ENCODE assay signal across 1 cellular context in genomic region chr7:107506683-107507339, GRCh38.
TF ChIP-seq lines count a peak whose summit lies in the region.

No MANE protein-coding gene starts in this region.

TF ChIP-seq in HCT116, 20 proteins besides CTCF, POLR2A, EP300 and RAD21 (continued from another document):
- TF ChIP-seq, protein P1, sequence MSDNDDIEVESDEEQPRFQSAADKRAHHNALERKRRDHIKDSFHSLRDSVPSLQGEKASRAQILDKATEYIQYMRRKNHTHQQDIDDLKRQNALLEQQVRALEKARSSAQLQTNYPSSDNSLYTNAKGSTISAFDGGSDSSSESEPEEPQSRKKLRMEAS (IDR thresholded peaks at IDR 0.05), result peak; percentile 37; the same call in 1 of the 2 replicates
- TF ChIP-seq EZH2phosphoT487 (IDR thresholded peaks at IDR 0.05; ENCODE audit: borderline replicate concordance) (no peak), EGR1 (IDR thresholded peaks at IDR 0.05; ENCODE audit: low read depth) (no peak), SIN3A (IDR thresholded peaks at IDR 0.05; ENCODE audit: low read depth) (no peak), CEBPB (IDR thresholded peaks at IDR 0.05; ENCODE audit: low read depth) (no peak), TCF7L2 (IDR thresholded peaks at IDR 0.05; ENCODE audit: borderline replicate concordance, extremely low read depth, insufficient read depth, insufficient read length) (no peak), FOSL1 (IDR thresholded peaks at IDR 0.05; ENCODE audit: low read depth) (no peak), YY1 (IDR thresholded peaks at IDR 0.05; ENCODE audit: extremely low read depth, insufficient replicate concordance, low read depth, low read length) (no peak)
- TF ChIP-seq, protein P2, sequence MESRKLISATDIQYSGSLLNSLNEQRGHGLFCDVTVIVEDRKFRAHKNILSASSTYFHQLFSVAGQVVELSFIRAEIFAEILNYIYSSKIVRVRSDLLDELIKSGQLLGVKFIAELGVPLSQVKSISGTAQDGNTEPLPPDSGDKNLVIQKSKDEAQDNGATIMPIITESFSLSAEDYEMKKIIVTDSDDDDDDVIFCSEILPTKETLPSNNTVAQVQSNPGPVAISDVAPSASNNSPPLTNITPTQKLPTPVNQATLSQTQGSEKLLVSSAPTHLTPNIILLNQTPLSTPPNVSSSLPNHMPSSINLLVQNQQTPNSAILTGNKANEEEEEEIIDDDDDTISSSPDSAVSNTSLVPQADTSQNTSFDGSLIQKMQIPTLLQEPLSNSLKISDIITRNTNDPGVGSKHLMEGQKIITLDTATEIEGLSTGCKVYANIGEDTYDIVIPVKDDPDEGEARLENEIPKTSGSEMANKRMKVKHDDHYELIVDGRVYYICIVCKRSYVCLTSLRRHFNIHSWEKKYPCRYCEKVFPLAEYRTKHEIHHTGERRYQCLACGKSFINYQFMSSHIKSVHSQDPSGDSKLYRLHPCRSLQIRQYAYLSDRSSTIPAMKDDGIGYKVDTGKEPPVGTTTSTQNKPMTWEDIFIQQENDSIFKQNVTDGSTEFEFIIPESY (IDR thresholded peaks at IDR 0.05; ENCODE audit: extremely low read depth, insufficient replicate concordance, low read length), result no peak
- TF ChIP-seq, protein P3, sequence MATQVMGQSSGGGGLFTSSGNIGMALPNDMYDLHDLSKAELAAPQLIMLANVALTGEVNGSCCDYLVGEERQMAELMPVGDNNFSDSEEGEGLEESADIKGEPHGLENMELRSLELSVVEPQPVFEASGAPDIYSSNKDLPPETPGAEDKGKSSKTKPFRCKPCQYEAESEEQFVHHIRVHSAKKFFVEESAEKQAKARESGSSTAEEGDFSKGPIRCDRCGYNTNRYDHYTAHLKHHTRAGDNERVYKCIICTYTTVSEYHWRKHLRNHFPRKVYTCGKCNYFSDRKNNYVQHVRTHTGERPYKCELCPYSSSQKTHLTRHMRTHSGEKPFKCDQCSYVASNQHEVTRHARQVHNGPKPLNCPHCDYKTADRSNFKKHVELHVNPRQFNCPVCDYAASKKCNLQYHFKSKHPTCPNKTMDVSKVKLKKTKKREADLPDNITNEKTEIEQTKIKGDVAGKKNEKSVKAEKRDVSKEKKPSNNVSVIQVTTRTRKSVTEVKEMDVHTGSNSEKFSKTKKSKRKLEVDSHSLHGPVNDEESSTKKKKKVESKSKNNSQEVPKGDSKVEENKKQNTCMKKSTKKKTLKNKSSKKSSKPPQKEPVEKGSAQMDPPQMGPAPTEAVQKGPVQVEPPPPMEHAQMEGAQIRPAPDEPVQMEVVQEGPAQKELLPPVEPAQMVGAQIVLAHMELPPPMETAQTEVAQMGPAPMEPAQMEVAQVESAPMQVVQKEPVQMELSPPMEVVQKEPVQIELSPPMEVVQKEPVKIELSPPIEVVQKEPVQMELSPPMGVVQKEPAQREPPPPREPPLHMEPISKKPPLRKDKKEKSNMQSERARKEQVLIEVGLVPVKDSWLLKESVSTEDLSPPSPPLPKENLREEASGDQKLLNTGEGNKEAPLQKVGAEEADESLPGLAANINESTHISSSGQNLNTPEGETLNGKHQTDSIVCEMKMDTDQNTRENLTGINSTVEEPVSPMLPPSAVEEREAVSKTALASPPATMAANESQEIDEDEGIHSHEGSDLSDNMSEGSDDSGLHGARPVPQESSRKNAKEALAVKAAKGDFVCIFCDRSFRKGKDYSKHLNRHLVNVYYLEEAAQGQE (IDR thresholded peaks at IDR 0.05; ENCODE audit: low read depth), result no peak
TF ChIP-seq in HCT116: peak in this region for 4.
